ENCODE assay signal across 8 cellular contexts in genomic region chr1:152599934-152600333, GRCh38.
"Had no signal": no experiment of that assay in that cellular context is flagged by ENCODE, and none has a peak within 500 bp of the region (broad histone marks: within the 10 kb centered on the region; RNA-seq: fewer than 3 reads in every experiment).

LCE3C (plus strand) TSS chr1:152600234; CDS start chr1:152600732, 498 bp downstream.

- DNase-seq: GM23248, GOT3, H7, H9, HCEC 1CT, HFFc6 had no signal

- H3K4me3 ChIP-seq: GM23248, GM23338, HAP-1 had no signal
